Comparison of ENCODE assay signal across 20 cellular contexts in genomic region chr6:157713451-157714152, GRCh38.
DNase-seq lines count a peak whose midpoint lies in the region; ATAC-seq, FAIRE-seq and TF ChIP-seq lines count a peak whose summit lies in the region.
"Had no signal": no experiment of that assay in that cellular context is flagged by ENCODE, and none has a peak within 500 bp of the region (broad histone marks: within the 10 kb centered on the region; RNA-seq: fewer than 3 reads in every experiment).

No MANE protein-coding gene starts in this region.

- TF ChIP-seq EP300 in HepG2 (IDR thresholded peaks at IDR 0.05; ENCODE audit: low read depth in 2 of 2, low read length in 2 of 2) (no peak), HepG2 (CRISPR knock-in tag; IDR thresholded peaks at IDR 0.05; ENCODE audit: borderline replicate concordance) (no peak)

- TF ChIP-seq POLR2A in HepG2 (IDR thresholded peaks at IDR 0.05; ENCODE audit: insufficient read depth in 1 of 2, low read depth in 2 of 2, low read length in 2 of 2) (no peak), right lobe of liver (IDR thresholded peaks at IDR 0.05) (no peak)

- intact Hi-C loops in HepG2 (cut with micrococcal nuclease; ENCODE audit: unreplicated experiment) (no loop called here), right lobe of liver (cut with DNase I) (no loop called here), heart right ventricle (cut with DNase I) (no loop called here)

- H4K20me1 ChIP-seq in HepG2 (ENCODE audit: insufficient read depth, low read length): no peaks in the 10 kb centered on the region
- no peaks in the 10 kb centered on the region for H4K20me1 ChIP-seq in osteoblast (ENCODE audit: insufficient read depth, low read length)

- no peak overlapping the region for H3K4me3 ChIP-seq in HepG2 (replicated peaks in 1 of 3; ENCODE audit: insufficient read depth in 1 of 3, low read depth in 2 of 3, low read length in 3 of 3)
- no peak overlapping the region for H3K4me3 ChIP-seq in right lobe of liver
- H3K4me3 ChIP-seq in heart right ventricle: no peak overlapping the region
- H3K4me3 ChIP-seq in osteoblast (ENCODE audit: insufficient read depth, low read length): no peak overlapping the region
- H3K4me3 ChIP-seq: K562 had no signal

- CTCF ChIA-PET in HepG2 (lab: Yijun Ruan, JAX; ENCODE audit: low intra/inter-chr PET ratio, low total read pairs): interaction anchor here (1.3 kb wide), 1 partner anchor 43 kb away, joined by 6 read pairs; no protein-coding TSS in a partner anchor

- H2AFZ ChIP-seq in HepG2 (ENCODE audit: low read length) (no peak overlapping the region), osteoblast (ENCODE audit: low read length) (no peak overlapping the region)

- H3K9ac ChIP-seq in HepG2 (ENCODE audit: insufficient read depth, low read depth, low read length): no peak overlapping the region
- H3K9ac ChIP-seq: SK-N-SH had no signal

- H3K4me1 ChIP-seq in HepG2 (ENCODE audit: insufficient read depth, low read length): peaks cover 37% of the 10 kb centered on the region
- no peaks in the 10 kb centered on the region for H3K4me1 ChIP-seq in right lobe of liver
- peaks cover 0 to 27% (median 14%) of the 10 kb centered on the region in 9 donors for H3K4me1 ChIP-seq in heart right ventricle
- H3K4me1 ChIP-seq in osteoblast (ENCODE audit: insufficient read depth, low read length): peaks cover 23% of the 10 kb centered on the region

- POLR2A ChIA-PET in HepG2 (lab: Yijun Ruan, JAX): interaction anchor here (0.5 to 1.5 kb wide), 2 partner anchors 14 to 164 kb away, joined by 4 to 6 read pairs; no protein-coding TSS in a partner anchor

- TF ChIP-seq CTCF in HepG2 (CRISPR knock-in tag; IDR thresholded peaks at IDR 0.05) (no peak), right lobe of liver (IDR thresholded peaks at IDR 0.05) (no peak), heart right ventricle (IDR thresholded peaks at IDR 0.05) (no peak), osteoblast (IDR thresholded peaks at IDR 0.05; ENCODE audit: extremely low read depth, low read depth, low read length) (no peak)

- DNase-seq in HepG2 (ENCODE audit: low spot score) (no peak), right lobe of liver (no peak), heart right ventricle (no peak), osteoblast (ENCODE audit: insufficient read length, low spot score, missing footprints) (no peak), D341Med (ENCODE audit: low spot score) (no peak), ACHN (no peak)
- no peak for DNase-seq in activated naive CD4-positive, alpha-beta T cell treated with Interleukin-2 at 50 U/mL for 16 hours
- DNase-seq: DMS 273 treated with DMSO at 0.1 percent for 48 hours, GF-D8, H7, MV-4-11, NCI-H1417 treated with DMSO at 0.1 percent for 48 hours, NCI-H2029 treated with DMSO at 0.1 percent for 48 hours, NCI-H510A, NCI-H774, SK-N-SH had no signal

- in situ Hi-C loops in HepG2 (cut with HindIII; ENCODE audit: extremely low pct_ligation_motif_present, low pct_unique_long_range_greater_than_20kb) (no loop called here), ACHN (cut with HindIII; ENCODE audit: low pct_ligation_motif_present, low pct_unique_long_range_greater_than_20kb, low sequenced_read_pairs) (no loop called here)

- no peak for TF ChIP-seq RAD21 in HepG2 (CRISPR knock-in tag; IDR thresholded peaks at IDR 0.05)

- ATAC-seq in HepG2: peak; percentile 18
- no peak for ATAC-seq in right lobe of liver
- peak in 5 of 8 donors; percentile 51 to 78 (median 61) for ATAC-seq in heart right ventricle
- no peak for ATAC-seq in GM21423 (IDR thresholded peaks at IDR 0.05; ENCODE audit: unreplicated experiment)

- H3K79me2 ChIP-seq in HepG2 (ENCODE audit: insufficient read depth, low read length): no peaks in the 10 kb centered on the region
- H3K79me2 ChIP-seq in osteoblast (ENCODE audit: insufficient read depth, low read length): no peaks in the 10 kb centered on the region

- FAIRE-seq in HepG2 (lab: Jason Lieb, UNC): no peak
- FAIRE-seq: GM12891 had no signal

- H3K9me3 ChIP-seq in HepG2 (ENCODE audit: low read length): no peaks in the 10 kb centered on the region
- no peaks in the 10 kb centered on the region for H3K9me3 ChIP-seq in right lobe of liver
- H3K9me3 ChIP-seq in heart right ventricle: no peaks in the 10 kb centered on the region
- no peaks in the 10 kb centered on the region for H3K9me3 ChIP-seq in osteoblast (ENCODE audit: low read depth, low read length)
- H3K9me3 ChIP-seq: SK-N-SH had no signal

- H3K27me3 ChIP-seq in HepG2 (ENCODE audit: control insufficient read depth in 1 of 2, insufficient read depth in 2 of 2, low read length in 2 of 2) (peaks cover 4 to 44% of the 10 kb centered on the region in 2 experiments; a peak in 3 of 5 replicates), right lobe of liver (no peaks in the 10 kb centered on the region), heart right ventricle (no peaks in the 10 kb centered on the region), osteoblast (ENCODE audit: insufficient read depth, low read length) (peaks cover 9% of the 10 kb centered on the region)

- H3K4me2 ChIP-seq in HepG2 (ENCODE audit: low read depth, low read length) (no peak overlapping the region), osteoblast (ENCODE audit: insufficient read depth, low read length) (no peak overlapping the region)
- H3K4me2 ChIP-seq: SK-N-SH had no signal

- H3K36me3 ChIP-seq in HepG2 (replicated peaks in 1 of 2; ENCODE audit: control insufficient read depth in 1 of 2, insufficient read depth in 2 of 2, low read length in 2 of 2): no peaks in the 10 kb centered on the region
- no peaks in the 10 kb centered on the region for H3K36me3 ChIP-seq in right lobe of liver
- no peaks in the 10 kb centered on the region for H3K36me3 ChIP-seq in heart right ventricle
- no peaks in the 10 kb centered on the region for H3K36me3 ChIP-seq in osteoblast (ENCODE audit: insufficient read depth, low read length)

- H3K27ac ChIP-seq in HepG2 (ENCODE audit: extremely low read length, insufficient read depth, low read length): no peak overlapping the region
- no peak overlapping the region for H3K27ac ChIP-seq in right lobe of liver
- peak overlapping the region in 1 of 10 donors; percentile 10 for H3K27ac ChIP-seq in heart right ventricle
- H3K27ac ChIP-seq in osteoblast (ENCODE audit: low read depth, low read length): peak overlapping the region; percentile 31
- H3K27ac ChIP-seq: C4-2B had no signal

- BruUV-seq in HepG2 (replicated peaks; lab: Mats Ljungman, UMichigan): no TSS peak

- 60% methylated on average over 12 of the region's 12 CpGs for WGBS in HepG2 (ENCODE audit: low lambda C conversion rate)
- WGBS in right lobe of liver (ENCODE audit: insufficient coverage, low coverage, low lambda C conversion rate, missing lambda C conversion rate): 87% methylated on average over 8 of the region's 12 CpGs
- 57 to 73% methylated on average over 12 of the region's 12 CpGs for WGBS in heart right ventricle, 2 donors

TF ChIP-seq in HepG2, 621 proteins besides CTCF, POLR2A, EP300 and RAD21:
- TF ChIP-seq KMT2B (CRISPR knock-in tag; IDR thresholded peaks at IDR 0.05) (no peak), ZXDC (CRISPR knock-in tag; IDR thresholded peaks at IDR 0.05) (0 out of 2 replicates have a peak, but pooled peaks have one; percentile 19)
TF ChIP-seq in HepG2: peak in this region for 1.

Comparison
In these comparisons a context has a peak if more than half of its experiments do, and no peak if none do; other contexts are left out.
1. ATAC-seq: peak in HepG2 (single experiment) and heart right ventricle (5 of 8); none in right lobe of liver (0 of 4) and GM21423 (single experiment).